Comparison of ENCODE assay signal across 1 cellular context in the genomic region with DNA sequence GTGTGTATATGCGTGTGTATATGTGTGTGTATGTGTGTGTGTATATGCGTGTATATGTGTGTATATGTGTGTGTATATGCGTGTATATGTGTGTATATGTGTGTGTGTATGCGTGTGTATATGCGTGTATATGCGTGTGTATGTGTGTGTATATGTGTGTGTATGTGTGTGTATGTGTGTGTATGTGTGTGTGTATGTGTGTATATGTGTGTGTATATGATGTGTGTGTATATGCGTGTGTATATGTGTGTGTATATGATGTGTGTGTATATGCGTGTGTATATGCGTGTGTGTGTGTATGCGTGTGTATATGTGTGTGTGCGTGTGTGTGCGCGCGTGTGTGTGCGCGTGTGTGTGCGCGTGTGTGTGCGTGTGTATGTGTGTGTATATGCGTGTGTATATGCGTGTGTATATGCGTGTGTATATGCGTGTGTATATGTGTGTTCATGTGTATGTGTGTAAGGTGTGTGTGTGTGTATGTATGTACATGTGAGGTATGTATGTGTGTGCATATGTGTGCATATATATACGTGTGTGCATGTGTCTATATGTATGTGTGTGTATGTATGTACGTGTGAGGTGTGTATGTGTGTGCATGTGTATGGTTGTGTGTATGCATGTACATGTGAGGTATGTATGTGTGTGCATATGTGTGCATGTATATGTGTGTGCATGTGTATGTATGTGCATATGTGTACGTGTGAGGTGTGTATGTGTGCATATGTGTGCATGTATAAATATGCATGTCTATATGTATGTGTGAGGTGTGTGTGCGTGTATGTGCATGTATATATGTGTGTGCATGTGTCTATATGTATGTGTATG.
TF ChIP-seq lines count a peak whose summit lies in the region.

No MANE protein-coding gene starts in this region.

TF ChIP-seq in HepG2, 621 proteins besides CTCF, POLR2A, EP300 and RAD21:
- TF ChIP-seq, protein P1, sequence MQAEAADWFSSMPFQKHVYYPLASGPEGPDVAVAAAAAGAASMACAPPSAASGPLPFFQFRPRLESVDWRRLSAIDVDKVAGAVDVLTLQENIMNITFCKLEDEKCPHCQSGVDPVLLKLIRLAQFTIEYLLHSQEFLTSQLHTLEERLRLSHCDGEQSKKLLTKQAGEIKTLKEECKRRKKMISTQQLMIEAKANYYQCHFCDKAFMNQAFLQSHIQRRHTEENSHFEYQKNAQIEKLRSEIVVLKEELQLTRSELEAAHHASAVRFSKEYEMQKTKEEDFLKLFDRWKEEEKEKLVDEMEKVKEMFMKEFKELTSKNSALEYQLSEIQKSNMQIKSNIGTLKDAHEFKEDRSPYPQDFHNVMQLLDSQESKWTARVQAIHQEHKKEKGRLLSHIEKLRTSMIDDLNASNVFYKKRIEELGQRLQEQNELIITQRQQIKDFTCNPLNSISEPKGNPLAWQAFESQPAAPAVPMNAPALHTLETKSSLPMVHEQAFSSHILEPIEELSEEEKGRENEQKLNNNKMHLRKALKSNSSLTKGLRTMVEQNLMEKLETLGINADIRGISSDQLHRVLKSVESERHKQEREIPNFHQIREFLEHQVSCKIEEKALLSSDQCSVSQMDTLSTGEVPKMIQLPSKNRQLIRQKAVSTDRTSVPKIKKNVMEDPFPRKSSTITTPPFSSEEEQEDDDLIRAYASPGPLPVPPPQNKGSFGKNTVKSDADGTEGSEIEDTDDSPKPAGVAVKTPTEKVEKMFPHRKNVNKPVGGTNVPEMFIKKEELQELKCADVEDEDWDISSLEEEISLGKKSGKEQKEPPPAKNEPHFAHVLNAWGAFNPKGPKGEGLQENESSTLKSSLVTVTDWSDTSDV (CRISPR knock-in tag; IDR thresholded peaks at IDR 0.05): no peak
- TF ChIP-seq, protein P2, sequence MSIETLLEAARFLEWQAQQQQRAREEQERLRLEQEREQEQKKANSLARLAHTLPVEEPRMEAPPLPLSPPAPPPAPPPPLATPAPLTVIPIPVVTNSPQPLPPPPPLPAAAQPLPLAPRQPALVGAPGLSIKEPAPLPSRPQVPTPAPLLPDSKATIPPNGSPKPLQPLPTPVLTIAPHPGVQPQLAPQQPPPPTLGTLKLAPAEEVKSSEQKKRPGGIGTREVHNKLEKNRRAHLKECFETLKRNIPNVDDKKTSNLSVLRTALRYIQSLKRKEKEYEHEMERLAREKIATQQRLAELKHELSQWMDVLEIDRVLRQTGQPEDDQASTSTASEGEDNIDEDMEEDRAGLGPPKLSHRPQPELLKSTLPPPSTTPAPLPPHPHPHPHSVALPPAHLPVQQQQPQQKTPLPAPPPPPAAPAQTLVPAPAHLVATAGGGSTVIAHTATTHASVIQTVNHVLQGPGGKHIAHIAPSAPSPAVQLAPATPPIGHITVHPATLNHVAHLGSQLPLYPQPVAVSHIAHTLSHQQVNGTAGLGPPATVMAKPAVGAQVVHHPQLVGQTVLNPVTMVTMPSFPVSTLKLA (IDR thresholded peaks at IDR 0.05): no peak
- TF ChIP-seq IKZF1 (IDR thresholded peaks at IDR 0.05): 0 out of 2 replicates have a peak, but pooled peaks have one; percentile 9
- no peak for TF ChIP-seq ZNF749 (CRISPR knock-in tag; IDR thresholded peaks at IDR 0.05; ENCODE audit: borderline replicate concordance)
